In genomic region chr5:86631165-86631564, GRCh38 we compare ENCODE assay signal across 37 cellular contexts.
"Had no signal": no experiment of that assay in that cellular context is flagged by ENCODE, and none has a peak within 500 bp of the region (broad histone marks: within the 10 kb centered on the region; RNA-seq: fewer than 3 reads in every experiment).

No MANE protein-coding gene starts in this region.

- H3K4me3 ChIP-seq: adrenal gland, ascending aorta, cardiac muscle cell had no signal

- H3K36me3 Mint-ChIP-seq: activated CD4-positive, alpha-beta memory T cell treated with anti-CD3 and anti-CD28 coated beads for 36 hours; activated naive CD4-positive, alpha-beta T cell treated with anti-CD3 and anti-CD28 coated beads, Interleukin-2, amount 50 U/mL, for 72 hours; activated naive CD8-positive, alpha-beta T cell treated with anti-CD3 and anti-CD28 coated beads for 36 hours; brain had no signal

- H3K9me3 ChIP-seq: adrenal gland, ascending aorta had no signal

- DNase-seq: activated B cell treated with CpG ODN at 0.5 μM for 24 hours; activated CD4-positive, alpha-beta memory T cell treated with anti-CD3 and anti-CD28 coated beads for 36 hours; activated CD4-positive, alpha-beta T cell treated with anti-CD3 and anti-CD28 coated beads for 4 hours; activated CD4-positive, alpha-beta T cell treated with anti-CD3 and anti-CD28 coated beads, Interleukin-2, amount 10 ng/mL, durations not matched to agents 24 days and 14 days; activated CD4-positive, alpha-beta T cell treated with anti-CD3 and anti-CD28 coated beads, Interleukin-2, amount 50 U/mL, for 1 hour; activated CD4-positive, alpha-beta T cell treated with anti-CD3 and anti-CD28 coated beads, Interleukin-2, amount 50 U/mL, for 4 hours; activated CD4-positive, CD25-positive, alpha-beta regulatory T cell treated with anti-CD3 and anti-CD28 coated beads, Interleukin-2, amount 50 U/mL, for 72 hours; activated CD8-positive, alpha-beta memory T cell treated with anti-CD3 and anti-CD28 coated beads, Interleukin-2, amount 50 U/mL, for 4 hours; activated CD8-positive, alpha-beta T cell treated with anti-CD3 and anti-CD28 coated beads for 36 hours; activated effector memory CD4-positive, alpha-beta T cell treated with anti-CD3 and anti-CD28 coated beads, Interleukin-2, amount 50 U/mL, for 16 hours; activated gamma-delta T cell treated with Interleukin-2 at 50 U/mL for 16 hours; activated naive CD4-positive, alpha-beta T cell; activated naive CD4-positive, alpha-beta T cell treated with anti-CD3 and anti-CD28 coated beads for 36 hours; activated naive CD4-positive, alpha-beta T cell treated with anti-CD3 and anti-CD28 coated beads, Interleukin-2, amount 50 U/mL, for 16 hours; activated naive CD8-positive, alpha-beta T cell treated with anti-CD3 and anti-CD28 coated beads for 36 hours; activated T-cell treated with anti-CD3 and anti-CD28 coated beads for 4 hours; activated T-cell treated with anti-CD3 and anti-CD28 coated beads, Interleukin-2, amount 50 U/mL, for 1 hour; activated T-cell treated with anti-CD3 and anti-CD28 coated beads, Interleukin-2, amount 50 U/mL, for 4 hours; activated T-cell treated with anti-CD3 and anti-CD28 coated beads, Interleukin-2, amount 50 U/mL, for 72 hours; adrenal gland; amniotic stem cell; caudate nucleus; cerebellar nuclear complex; T-helper 2 cell; T-helper 9 cell had no signal

- H3K9me3 Mint-ChIP-seq: activated B cell treated with CpG ODN at 0.5 μM for 24 hours; activated CD4-positive, alpha-beta memory T cell treated with anti-CD3 and anti-CD28 coated beads for 36 hours; activated CD4-positive, alpha-beta T cell treated with anti-CD3 and anti-CD28 coated beads, Interleukin-2, amount 10 ng/mL, durations not matched to agents 24 days and 14 days; activated CD8-positive, alpha-beta T cell treated with anti-CD3 and anti-CD28 coated beads for 36 hours; activated naive CD4-positive, alpha-beta T cell treated with anti-CD3 and anti-CD28 coated beads for 36 hours; activated naive CD4-positive, alpha-beta T cell treated with anti-CD3 and anti-CD28 coated beads, Interleukin-2, amount 50 U/mL, for 72 hours; activated naive CD8-positive, alpha-beta T cell treated with anti-CD3 and anti-CD28 coated beads for 36 hours; activated T-cell treated with anti-CD3 and anti-CD28 coated beads, Interleukin-2, amount 50 U/mL, for 4 hours; activated T-cell treated with anti-CD3 and anti-CD28 coated beads, Interleukin-2, amount 50 U/mL, for 72 hours; activated T-helper 1 cell treated with anti-CD3 and anti-CD28 coated beads, Interleukin-12 subunit alpha, Interleukin-12 subunit beta, Interleukin-2, Interleukin-4 antibody, amounts not matched to agents 30 ng/mL and 10 ng/mL and 1 ng/mL, durations not matched to agents 14 hours and 24 hours and 36 hours; brain; central memory CD8-positive, alpha-beta T cell; T-helper 1 cell treated with Interleukin-12 subunit alpha and Interleukin-12 subunit beta and Interleukin-4 antibody, amounts not matched to agents 30 μg/mL and 1 μg/mL, for 36 hours; T-helper 2 cell treated with Interferon-gamma antibody and Interleukin-4, amounts not matched to agents 5 μg/mL and 100 μg/mL, for 36 hours had no signal

- H3K27ac ChIP-seq: adrenal gland, ascending aorta, cardiac muscle cell, VCaP had no signal

- H3K36me3 ChIP-seq: adrenal gland, ascending aorta, cardiac muscle cell had no signal

- H3K27me3 Mint-ChIP-seq: brain had no signal

- FAIRE-seq: bronchial epithelial cell, TTC549 had no signal

- H3K27ac Mint-ChIP-seq: activated B cell treated with CpG ODN at 0.5 μM for 24 hours; activated CD4-positive, alpha-beta memory T cell treated with anti-CD3 and anti-CD28 coated beads for 36 hours; activated CD4-positive, alpha-beta T cell treated with anti-CD3 and anti-CD28 coated beads, Interleukin-2, amount 10 ng/mL, durations not matched to agents 24 days and 14 days; activated CD8-positive, alpha-beta T cell treated with anti-CD3 and anti-CD28 coated beads for 36 hours; activated naive CD4-positive, alpha-beta T cell treated with anti-CD3 and anti-CD28 coated beads for 36 hours; activated naive CD4-positive, alpha-beta T cell treated with anti-CD3 and anti-CD28 coated beads, Interleukin-2, amount 50 U/mL, for 72 hours; activated naive CD8-positive, alpha-beta T cell treated with anti-CD3 and anti-CD28 coated beads for 36 hours; activated T-cell treated with anti-CD3 and anti-CD28 coated beads, Interleukin-2, amount 50 U/mL, for 72 hours; activated T-helper 1 cell treated with anti-CD3 and anti-CD28 coated beads, Interleukin-12 subunit alpha, Interleukin-12 subunit beta, Interleukin-2, Interleukin-4 antibody, amounts not matched to agents 30 ng/mL and 10 ng/mL and 1 ng/mL, durations not matched to agents 14 hours and 24 hours and 36 hours; activated T-helper 17 cell treated with anti-CD3 and anti-CD28 coated beads, Interleukin-2, amount 50 U/mL, for 72 hours; brain; T-helper 1 cell treated with Interleukin-12 subunit alpha and Interleukin-12 subunit beta and Interleukin-4 antibody, amounts not matched to agents 30 μg/mL and 1 μg/mL, for 36 hours; T-helper 2 cell treated with Interferon-gamma antibody and Interleukin-4, amounts not matched to agents 5 μg/mL and 100 μg/mL, for 36 hours had no signal

- H3K4me1 ChIP-seq: adrenal gland, ascending aorta had no signal

- H3K4me1 Mint-ChIP-seq: activated B cell treated with CpG ODN at 0.5 μM for 24 hours; activated CD4-positive, alpha-beta T cell treated with anti-CD3 and anti-CD28 coated beads, Interleukin-2, amount 10 ng/mL, durations not matched to agents 24 days and 14 days; activated naive CD8-positive, alpha-beta T cell treated with anti-CD3 and anti-CD28 coated beads for 36 hours; activated T-helper 17 cell treated with anti-CD3 and anti-CD28 coated beads, Interleukin-2, amount 50 U/mL, for 72 hours; brain; central memory CD8-positive, alpha-beta T cell had no signal

- H3K4me3 Mint-ChIP-seq: activated B cell treated with CpG ODN at 0.5 μM for 24 hours; activated CD4-positive, alpha-beta memory T cell treated with anti-CD3 and anti-CD28 coated beads for 36 hours; activated CD4-positive, alpha-beta T cell treated with anti-CD3 and anti-CD28 coated beads, Interleukin-2, amount 10 ng/mL, durations not matched to agents 24 days and 14 days; activated CD8-positive, alpha-beta T cell treated with anti-CD3 and anti-CD28 coated beads for 36 hours; activated naive CD4-positive, alpha-beta T cell treated with anti-CD3 and anti-CD28 coated beads for 36 hours; activated naive CD8-positive, alpha-beta T cell treated with anti-CD3 and anti-CD28 coated beads for 36 hours; activated T-cell treated with anti-CD3 and anti-CD28 coated beads, Interleukin-2, amount 50 U/mL, for 4 hours; activated T-cell treated with anti-CD3 and anti-CD28 coated beads, Interleukin-2, amount 50 U/mL, for 72 hours; activated T-helper 1 cell treated with anti-CD3 and anti-CD28 coated beads, Interleukin-12 subunit alpha, Interleukin-12 subunit beta, Interleukin-2, Interleukin-4 antibody, amounts not matched to agents 30 ng/mL and 10 ng/mL and 1 ng/mL, durations not matched to agents 14 hours and 24 hours and 36 hours; activated T-helper 17 cell treated with anti-CD3 and anti-CD28 coated beads, Interleukin-2, amount 50 U/mL, for 72 hours; brain; central memory CD8-positive, alpha-beta T cell; T-helper 1 cell treated with Interleukin-12 subunit alpha and Interleukin-12 subunit beta and Interleukin-4 antibody, amounts not matched to agents 30 μg/mL and 1 μg/mL, for 36 hours; T-helper 2 cell treated with Interferon-gamma antibody and Interleukin-4, amounts not matched to agents 5 μg/mL and 100 μg/mL, for 36 hours had no signal

- H3K27me3 ChIP-seq: adrenal gland, ascending aorta, cardiac muscle cell had no signal

- ATAC-seq: activated CD8-positive, alpha-beta T cell treated with anti-CD3 and anti-CD28 coated beads for 36 hours; activated naive CD4-positive, alpha-beta T cell treated with anti-CD3 and anti-CD28 coated beads, Interleukin-2, amount 50 U/mL, for 72 hours; activated T-cell treated with anti-CD3 and anti-CD28 coated beads, Interleukin-2, amount 50 U/mL, for 4 hours; activated T-cell treated with anti-CD3 and anti-CD28 coated beads, Interleukin-2, amount 50 U/mL, for 72 hours; activated T-helper 17 cell treated with anti-CD3 and anti-CD28 coated beads, Interleukin-2, amount 50 U/mL, for 72 hours had no signal
